20 cellular contexts compared by ENCODE assay signal in the genomic region with DNA sequence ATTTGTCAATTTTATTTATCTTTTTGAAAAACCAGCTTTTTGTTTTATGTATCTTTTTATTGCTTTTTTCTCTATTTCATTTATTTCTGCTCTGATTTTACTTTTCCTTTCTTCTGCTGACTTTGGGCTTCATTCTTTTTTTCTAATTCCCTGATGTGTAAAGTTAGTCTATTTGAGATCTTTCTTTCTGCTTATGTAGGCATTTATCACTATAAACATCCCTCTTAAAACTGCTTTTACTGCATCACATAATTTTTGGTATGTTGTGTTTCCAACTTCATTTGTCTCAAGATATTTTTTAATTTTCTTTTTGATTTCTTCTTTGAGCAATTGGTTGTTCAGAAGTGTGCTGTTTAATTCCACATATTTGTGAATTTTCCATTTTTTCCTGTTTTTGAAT.
DNase-seq lines count a peak whose midpoint lies in the region; ATAC-seq, FAIRE-seq and TF ChIP-seq lines count a peak whose summit lies in the region.
"Had no signal": no experiment of that assay in that cellular context is flagged by ENCODE, and none has a peak within 500 bp of the region (broad histone marks: within the 10 kb centered on the region; RNA-seq: fewer than 3 reads in every experiment).

No MANE protein-coding gene starts in this region.

- H3K4me3 ChIP-seq in IMR-90 (ENCODE audit: insufficient read depth, low read depth, low read length) (no peak overlapping the region), astrocyte (ENCODE audit: insufficient read depth, low read depth, low read length) (no peak overlapping the region), small intestine (ENCODE audit: low read depth in 1 of 2, low read length in 2 of 2) (no peak overlapping the region)
- H3K4me3 ChIP-seq: BLaER1, GM23248 had no signal

- H3K27me3 Mint-ChIP-seq in astrocyte (ENCODE audit: low read depth, unreplicated experiment) = no peaks in the 10 kb centered on the region
- H3K27me3 Mint-ChIP-seq: CD4-positive, CD25-positive, alpha-beta regulatory T cell had no signal

- POLR2A ChIA-PET in IMR-90 (lab: Charles Lee; ENCODE audit: unreplicated experiment) = no interaction called here

- no peak overlapping the region for H2BK15ac ChIP-seq in IMR-90 (ENCODE audit: low read depth, low read length)

- no TSS peak for BruUV-seq in IMR-90 (replicated peaks; lab: Mats Ljungman, UMichigan)

- H3K36me3 ChIP-seq in IMR-90 (ENCODE audit: control insufficient read depth, insufficient read depth, low read length) (no peaks in the 10 kb centered on the region), astrocyte (ENCODE audit: insufficient read depth, low read length) (no peaks in the 10 kb centered on the region), small intestine (ENCODE audit: control insufficient read depth in 2 of 2, insufficient read depth in 2 of 2, low read length in 2 of 2) (no peaks in the 10 kb centered on the region)
- H3K36me3 ChIP-seq: BLaER1 had no signal

- H3K18ac ChIP-seq in IMR-90 (ENCODE audit: low read depth, low read length) = no peak overlapping the region

- TF ChIP-seq RAD21 in IMR-90 (IDR thresholded peaks at IDR 0.05; ENCODE audit: low read length) = no peak

- H3K4me1 Mint-ChIP-seq in astrocyte (ENCODE audit: low read depth, unreplicated experiment) = peaks cover 6% of the 10 kb centered on the region
- H3K4me1 Mint-ChIP-seq: B cell; CD4-positive, CD25-positive, alpha-beta regulatory T cell had no signal

- intact Hi-C loops in IMR-90 (cut with micrococcal nuclease) = no loop called here

- H3K27me3 ChIP-seq in IMR-90 (ENCODE audit: control insufficient read depth, insufficient read depth, low read length) (no peaks in the 10 kb centered on the region), astrocyte (ENCODE audit: insufficient read depth, low read length) (no peaks in the 10 kb centered on the region), small intestine (ENCODE audit: control insufficient read depth in 2 of 2, insufficient read depth in 2 of 2, low read length in 2 of 2) (no peaks in the 10 kb centered on the region)
- H3K27me3 ChIP-seq: BLaER1 had no signal

- H3K79me1 ChIP-seq in IMR-90 (ENCODE audit: low read depth in 1 of 2, low read length in 2 of 2) = no peaks in the 10 kb centered on the region

- no peak overlapping the region for H3K4ac ChIP-seq in IMR-90 (ENCODE audit: low read depth, low read length)

- FAIRE-seq in astrocyte (lab: Jason Lieb, UNC) = no peak
- FAIRE-seq in small intestine (lab: Jason Lieb, UNC) = peak; percentile 55
- FAIRE-seq: G401.6, GM19239, H1 had no signal

- H2BK120ac ChIP-seq in IMR-90 (ENCODE audit: low read depth, low read length) = no peak overlapping the region

- no peak overlapping the region for H4K5ac ChIP-seq in IMR-90 (ENCODE audit: low read depth, low read length)

- dilution Hi-C loops in IMR-90 (cut with HindIII; ENCODE audit: low sequenced_read_pairs, unreplicated experiment) = no loop called here

- no peak overlapping the region for H3K4me2 ChIP-seq in IMR-90 (ENCODE audit: low read depth, low read length)
- H3K4me2 ChIP-seq in astrocyte (ENCODE audit: low read length) = no peak overlapping the region
- H3K4me2 ChIP-seq: BLaER1 had no signal

- H4K20me1 ChIP-seq in IMR-90 (ENCODE audit: insufficient read depth, low read length) (no peaks in the 10 kb centered on the region), astrocyte (ENCODE audit: insufficient read depth, low read length) (no peaks in the 10 kb centered on the region)
- H4K20me1 ChIP-seq: BLaER1 had no signal

- H3K4me3 Mint-ChIP-seq in astrocyte (ENCODE audit: unreplicated experiment) = no peak overlapping the region
- H3K4me3 Mint-ChIP-seq: B cell; CD4-positive, CD25-positive, alpha-beta regulatory T cell; CD8-positive, alpha-beta T cell had no signal

- no peaks in the 10 kb centered on the region for H3K4me1 ChIP-seq in IMR-90 (ENCODE audit: control insufficient read depth, insufficient read depth, low read length)
- no peaks in the 10 kb centered on the region for H3K4me1 ChIP-seq in astrocyte (ENCODE audit: insufficient read depth, low read length)
- H3K4me1 ChIP-seq in small intestine (ENCODE audit: control insufficient read depth in 2 of 2, insufficient read depth in 1 of 2, low read depth in 1 of 2, low read length in 1 of 2) = no peaks in the 10 kb centered on the region
- H3K4me1 ChIP-seq: Caco-2 had no signal

- no peak overlapping the region for H2BK5ac ChIP-seq in IMR-90 (ENCODE audit: low read depth, low read length, poor library complexity, severe bottlenecking)

- TF ChIP-seq CTCF in IMR-90 (conservative IDR thresholded peaks at IDR 0.05; ENCODE audit: low read depth, low read length) = no peak
- TF ChIP-seq CTCF in astrocyte (IDR thresholded peaks at IDR 0.05; ENCODE audit: insufficient read depth, low read depth, low read length) = no peak

- peak overlapping the region; percentile 38 for H3K27ac Mint-ChIP-seq in astrocyte (ENCODE audit: unreplicated experiment)
- H3K27ac Mint-ChIP-seq: B cell; CD4-positive, CD25-positive, alpha-beta regulatory T cell; CD8-positive, alpha-beta T cell had no signal

- DNase-seq in IMR-90 (no peak), astrocyte (ENCODE audit: low read depth) (no peak), small intestine (no peak), substantia nigra (lab: John Stamatoyannopoulos, UW) (no peak), NCI-H82 (lab: John Stamatoyannopoulos, UW) (no peak), UCSD-AML1 (lab: John Stamatoyannopoulos, UW; ENCODE audit: unreplicated experiment) (no peak)
- DNase-seq: Caco-2; CD4-positive, CD25-positive, alpha-beta regulatory T cell; CD8-positive, alpha-beta T cell; DMS153; DND-41; GM23248; H7; HCEC 1CT had no signal

- H2AK9ac ChIP-seq in IMR-90 (replicated peaks; ENCODE audit: low read depth, low read length, poor library complexity) = no peak overlapping the region

- TF ChIP-seq POLR2A in IMR-90 (IDR thresholded peaks at IDR 0.05; ENCODE audit: low read depth, low read length) = no peak

- H3K36me3 Mint-ChIP-seq in astrocyte (ENCODE audit: low read depth, unreplicated experiment) = no peaks in the 10 kb centered on the region
- H3K36me3 Mint-ChIP-seq: CD4-positive, CD25-positive, alpha-beta regulatory T cell; CD8-positive, alpha-beta T cell had no signal

- H3K9me3 Mint-ChIP-seq in astrocyte (ENCODE audit: unreplicated experiment) = peaks cover 5% of the 10 kb centered on the region

- no peak overlapping the region for H3K56ac ChIP-seq in IMR-90 (ENCODE audit: extremely low read depth, insufficient read depth, low read length)

- H3K27ac ChIP-seq in IMR-90 (ENCODE audit: insufficient read depth, low read length) (no peak overlapping the region), astrocyte (ENCODE audit: low read depth, low read length) (no peak overlapping the region), small intestine (ENCODE audit: low read depth in 1 of 2, low read length in 1 of 2) (no peak overlapping the region), substantia nigra (ENCODE audit: low read depth, low read length, poor library complexity, severe bottlenecking) (no peak overlapping the region)
- H3K27ac ChIP-seq: BLaER1, C4-2B, GM23248 had no signal

- H2AFZ ChIP-seq in IMR-90 (replicated peaks; ENCODE audit: low read length, poor library complexity) (no peak overlapping the region), astrocyte (ENCODE audit: low read depth, low read length) (no peak overlapping the region)
- H2AFZ ChIP-seq: GM23248 had no signal

- no peak overlapping the region for H2BK20ac ChIP-seq in IMR-90 (ENCODE audit: low read depth, low read length)

- CTCF ChIA-PET in IMR-90 (lab: Yijun Ruan, JAX) = no interaction called here

- H3K9me3 ChIP-seq in IMR-90 (ENCODE audit: control insufficient read depth, insufficient read depth, low read length) = peaks cover 2% of the 10 kb centered on the region; the same call in 1 of the 2 replicates
- H3K9me3 ChIP-seq in astrocyte (ENCODE audit: insufficient read depth, low read depth, low read length) = no peaks in the 10 kb centered on the region
- H3K9me3 ChIP-seq in small intestine (ENCODE audit: control insufficient read depth, low read depth) = no peaks in the 10 kb centered on the region

- H4K8ac ChIP-seq in IMR-90 (ENCODE audit: low read depth in 2 of 2, low read length in 2 of 2) = no peak overlapping the region

- H2AK5ac ChIP-seq in IMR-90 (ENCODE audit: low read depth, low read length) = no peak overlapping the region

- no peak overlapping the region for H3K14ac ChIP-seq in IMR-90 (replicated peaks; ENCODE audit: low read depth, low read length)

- H3K9me1 ChIP-seq in IMR-90 (ENCODE audit: insufficient read depth, low read length) = no peaks in the 10 kb centered on the region

- H3K79me2 ChIP-seq in astrocyte (ENCODE audit: insufficient read depth, low read length) = no peaks in the 10 kb centered on the region

- no peak overlapping the region for H4K91ac ChIP-seq in IMR-90 (ENCODE audit: insufficient read depth, low read depth, low read length)

- no peak overlapping the region for H3K9ac ChIP-seq in IMR-90 (ENCODE audit: low read depth, low read length)
- no peak overlapping the region for H3K9ac ChIP-seq in astrocyte (ENCODE audit: low read length)
- H3K9ac ChIP-seq: BLaER1, GM23248 had no signal

- no peak overlapping the region for H3K23ac ChIP-seq in IMR-90 (ENCODE audit: low read depth, low read length)

- in situ Hi-C loops in IMR-90 (cut with MboI; ENCODE audit: low sequenced_read_pairs) = no loop called here

- no peak for ATAC-seq in IMR-90 (ENCODE audit: low read depth)
- ATAC-seq: CD8-positive, alpha-beta T cell had no signal

TF ChIP-seq in IMR-90, 13 proteins besides CTCF, POLR2A, EP300 and RAD21:
- peak; percentile 62 for TF ChIP-seq MAFK (IDR thresholded peaks at IDR 0.05; ENCODE audit: low read depth, low read length)
- TF ChIP-seq, protein P1, sequence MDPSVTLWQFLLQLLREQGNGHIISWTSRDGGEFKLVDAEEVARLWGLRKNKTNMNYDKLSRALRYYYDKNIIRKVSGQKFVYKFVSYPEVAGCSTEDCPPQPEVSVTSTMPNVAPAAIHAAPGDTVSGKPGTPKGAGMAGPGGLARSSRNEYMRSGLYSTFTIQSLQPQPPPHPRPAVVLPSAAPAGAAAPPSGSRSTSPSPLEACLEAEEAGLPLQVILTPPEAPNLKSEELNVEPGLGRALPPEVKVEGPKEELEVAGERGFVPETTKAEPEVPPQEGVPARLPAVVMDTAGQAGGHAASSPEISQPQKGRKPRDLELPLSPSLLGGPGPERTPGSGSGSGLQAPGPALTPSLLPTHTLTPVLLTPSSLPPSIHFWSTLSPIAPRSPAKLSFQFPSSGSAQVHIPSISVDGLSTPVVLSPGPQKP (IDR thresholded peaks at IDR 0.05; ENCODE audit: borderline replicate concordance, low read depth, low read length) = no peak
